Comparison of ENCODE assay signal across 11 cellular contexts in the genomic region with DNA sequence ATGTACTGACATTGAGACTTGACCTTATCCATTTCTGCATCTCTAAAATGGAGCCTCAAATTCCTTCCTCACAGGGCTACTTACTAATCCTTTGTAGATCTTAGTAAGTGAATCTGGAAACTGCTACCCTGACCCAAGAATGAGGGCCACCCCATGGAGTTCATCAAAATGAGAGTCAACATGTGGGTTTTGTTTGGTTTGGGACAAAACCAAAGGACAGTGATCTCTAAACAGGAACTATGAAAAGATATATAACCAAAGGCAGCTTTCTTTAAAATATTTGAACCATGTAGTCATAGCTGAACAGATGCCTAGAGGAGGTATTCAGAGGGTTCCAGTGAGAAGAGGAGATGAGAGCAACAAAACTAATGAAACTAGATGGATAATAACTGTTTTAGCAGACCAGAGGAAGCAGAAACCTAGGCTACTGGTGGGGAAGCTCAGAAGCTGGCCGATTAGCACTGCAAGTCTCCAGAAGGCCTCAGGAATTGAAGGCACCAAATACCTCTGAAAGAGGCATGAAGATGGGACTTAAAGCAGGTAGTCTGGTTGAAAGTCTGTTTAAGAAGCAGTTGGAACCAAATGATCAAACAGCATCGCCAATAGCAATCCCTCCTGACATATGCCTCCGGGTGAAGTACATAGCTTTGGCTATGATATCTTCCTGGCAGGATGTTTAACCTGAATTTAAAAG. TPM values are rescaled to one million over a fixed set of nuclear protein-coding genes. Genes with fewer than 3 reads are reported as not detected.
DNase-seq lines count a peak whose midpoint lies in the region; ATAC-seq, FAIRE-seq and TF ChIP-seq lines count a peak whose summit lies in the region.
"Had no signal": no experiment of that assay in that cellular context is flagged by ENCODE, and none has a peak within 500 bp of the region (broad histone marks: within the 10 kb centered on the region; RNA-seq: fewer than 3 reads in every experiment).

No MANE protein-coding gene starts in this region.

- peak overlapping the region; percentile 88 for H2BK5ac ChIP-seq in IMR-90 (ENCODE audit: low read depth, low read length, poor library complexity, severe bottlenecking)

- no peak overlapping the region for H3K4me3 Mint-ChIP-seq in endodermal cell
- H3K4me3 Mint-ChIP-seq: CD8-positive, alpha-beta memory T cell had no signal

- no peaks in the 10 kb centered on the region for H4K20me1 ChIP-seq in IMR-90 (ENCODE audit: insufficient read depth, low read length)
- H4K20me1 ChIP-seq in endothelial cell of umbilical vein (replicated peaks; ENCODE audit: control insufficient read depth, extremely low read depth, insufficient read depth, low read length) = no peaks in the 10 kb centered on the region

- peak overlapping the region; percentile 62 for H2AK9ac ChIP-seq in IMR-90 (replicated peaks; ENCODE audit: low read depth, low read length, poor library complexity)

- FAIRE-seq in endothelial cell of umbilical vein (lab: Jason Lieb, UNC) = no peak

- in situ Hi-C loops in IMR-90 (cut with MboI; ENCODE audit: low sequenced_read_pairs) = no loop called here

- dilution Hi-C loops in IMR-90 (cut with HindIII; ENCODE audit: low sequenced_read_pairs, unreplicated experiment) (no loop called here), endothelial cell of umbilical vein (cut with MboI; ENCODE audit: extremely low pct_ligation_motif_present, low sequenced_read_pairs) (no loop called here)

- H3K4me3 ChIP-seq in IMR-90 (ENCODE audit: insufficient read depth, low read depth, low read length) (no peak overlapping the region), endothelial cell of umbilical vein (replicated peaks in 1 of 3; ENCODE audit: insufficient read depth in 1 of 3, low read depth in 1 of 3, low read length in 3 of 3) (no peak overlapping the region), liver (ENCODE audit: low read depth in 1 of 3, low read length in 3 of 3) (no peak overlapping the region), left ventricle myocardium inferior (no peak overlapping the region), endodermal cell (ENCODE audit: low read length) (no peak overlapping the region)

- peak overlapping the region; percentile 91 for H3K18ac ChIP-seq in IMR-90 (ENCODE audit: low read depth, low read length)

- POLR2A ChIA-PET in IMR-90 (lab: Charles Lee; ENCODE audit: unreplicated experiment) = interaction anchor here (0.5 kb wide), 1 partner anchor 395 kb away, joined by 4 read pairs; no protein-coding TSS in a partner anchor
- POLR2A ChIA-PET in endothelial cell of umbilical vein (lab: Charles Lee) = no interaction called here

- H3K14ac ChIP-seq in IMR-90 (replicated peaks; ENCODE audit: low read depth, low read length) = peak overlapping the region; percentile 93

- peaks cover 19% of the 10 kb centered on the region for H3K4me1 ChIP-seq in IMR-90 (ENCODE audit: control insufficient read depth, insufficient read depth, low read length)
- peaks cover 10% of the 10 kb centered on the region for H3K4me1 ChIP-seq in endothelial cell of umbilical vein (ENCODE audit: control insufficient read depth, extremely low read depth, insufficient read depth, low read length)
- peaks cover 2 to 11% (median 7%) of the 10 kb centered on the region in 4 donors for H3K4me1 ChIP-seq in liver (ENCODE audit: control insufficient read depth in 4 of 4, insufficient read depth in 4 of 4, low read length in 3 of 4)
- H3K4me1 ChIP-seq in left ventricle myocardium inferior = no peaks in the 10 kb centered on the region
- H3K4me1 ChIP-seq in endodermal cell (ENCODE audit: control insufficient read depth, insufficient read depth, low read length) = no peaks in the 10 kb centered on the region

- WGBS in IMR-90 (ENCODE audit: extremely low coverage in 2 of 2, insufficient read length in 1 of 2), 2 experiments = 65% methylated on average over 1 of the region's 3 CpGs; no CpG with 5 or more reads in 1 of the 2 experiments
- WGBS in liver = 89% methylated on average over 3 of the region's 3 CpGs
- 90 to 91% methylated on average over 3 of the region's 3 CpGs for WGBS in endodermal cell (ENCODE audit: insufficient coverage in 1 of 2, insufficient read length in 1 of 2), 2 experiments

- H2AK5ac ChIP-seq in IMR-90 (ENCODE audit: low read depth, low read length) = peak overlapping the region; percentile 88

- peak; percentile 92 for ATAC-seq in IMR-90 (ENCODE audit: low read depth)

- H2AFZ ChIP-seq in IMR-90 (replicated peaks; ENCODE audit: low read length, poor library complexity) (peak overlapping the region; percentile 79), endothelial cell of umbilical vein (ENCODE audit: low read depth, low read length) (peak overlapping the region; percentile 20)

- H3K4me1 Mint-ChIP-seq in endodermal cell = no peaks in the 10 kb centered on the region

- no TSS peak for BruUV-seq in IMR-90 (replicated peaks; lab: Mats Ljungman, UMichigan)
- no TSS peak for BruUV-seq in endothelial cell of umbilical vein (replicated peaks; lab: Mats Ljungman, UMichigan)

- H3K27ac Mint-ChIP-seq in endodermal cell = no peak overlapping the region

- H3K9me3 Mint-ChIP-seq in endodermal cell = no peaks in the 10 kb centered on the region
- H3K9me3 Mint-ChIP-seq: CD8-positive, alpha-beta memory T cell had no signal

- H3K4ac ChIP-seq in IMR-90 (ENCODE audit: low read depth, low read length) = peak overlapping the region; percentile 92

- H2BK20ac ChIP-seq in IMR-90 (ENCODE audit: low read depth, low read length) = peak overlapping the region; percentile 99

- H3K36me3 ChIP-seq in IMR-90 (ENCODE audit: control insufficient read depth, insufficient read depth, low read length) (no peaks in the 10 kb centered on the region), endothelial cell of umbilical vein (ENCODE audit: control insufficient read depth in 2 of 2, extremely low read depth in 1 of 2, insufficient read depth in 2 of 2, low read length in 2 of 2) (no peaks in the 10 kb centered on the region), liver (ENCODE audit: control insufficient read depth in 4 of 4, insufficient read depth in 3 of 4, low read depth in 1 of 4, low read length in 3 of 4) (no peaks in the 10 kb centered on the region), left ventricle myocardium inferior (no peaks in the 10 kb centered on the region), endodermal cell (ENCODE audit: control insufficient read depth, insufficient read depth, low read length) (no peaks in the 10 kb centered on the region)

- H2BK15ac ChIP-seq in IMR-90 (ENCODE audit: low read depth, low read length) = peak overlapping the region; percentile 90

- no peaks in the 10 kb centered on the region for H3K79me2 ChIP-seq in endothelial cell of umbilical vein (ENCODE audit: control insufficient read depth, insufficient read depth, low read length)

- H3K27ac ChIP-seq in IMR-90 (ENCODE audit: insufficient read depth, low read length) = peak overlapping the region; percentile 77
- H3K27ac ChIP-seq in endothelial cell of umbilical vein (ENCODE audit: insufficient read depth, low read depth, low read length) = no peak overlapping the region
- no peak overlapping the region for H3K27ac ChIP-seq in liver (ENCODE audit: low read depth in 1 of 2, low read length in 2 of 2)
- no peak overlapping the region for H3K27ac ChIP-seq in left ventricle myocardium inferior (replicated peaks)
- no peak overlapping the region for H3K27ac ChIP-seq in endodermal cell (ENCODE audit: low read depth, low read length)

- peak overlapping the region; percentile 73 for H4K5ac ChIP-seq in IMR-90 (ENCODE audit: low read depth, low read length)

- TF ChIP-seq POLR2A in IMR-90 (IDR thresholded peaks at IDR 0.05; ENCODE audit: low read depth, low read length) (no peak), endothelial cell of umbilical vein (IDR thresholded peaks at IDR 0.05; ENCODE audit: low read depth, low read length) (no peak)

- TF ChIP-seq CTCF in AG09319 (IDR thresholded peaks at IDR 0.05; ENCODE audit: low read depth, low read length) (no peak), IMR-90 (conservative IDR thresholded peaks at IDR 0.05; ENCODE audit: low read depth, low read length) (no peak), endothelial cell of umbilical vein (IDR thresholded peaks at IDR 0.05; ENCODE audit: extremely low read depth in 1 of 2, insufficient read depth in 1 of 2, low read depth in 1 of 2, low read length in 2 of 2) (no peak), liver (IDR thresholded peaks at IDR 0.05; ENCODE audit: low read depth, low read length, missing input control) (no peak), left ventricle myocardium inferior (IDR thresholded peaks at IDR 0.05; ENCODE audit: borderline replicate concordance) (no peak), endodermal cell (conservative IDR thresholded peaks at IDR 0.05) (no peak)

- H3K23ac ChIP-seq in IMR-90 (ENCODE audit: low read depth, low read length) = peak overlapping the region; percentile 97

- TF ChIP-seq RAD21 in IMR-90 (IDR thresholded peaks at IDR 0.05; ENCODE audit: low read length) = no peak
- TF ChIP-seq RAD21 in liver (IDR thresholded peaks at IDR 0.05) = no peak

- H3K9ac ChIP-seq in IMR-90 (ENCODE audit: low read depth, low read length) (peak overlapping the region; percentile 28; the same call in 1 of the 2 replicates), endothelial cell of umbilical vein (replicated peaks; ENCODE audit: extremely low read depth, insufficient read depth, low read length) (no peak overlapping the region), liver (ENCODE audit: low read depth in 1 of 2, low read length in 2 of 2) (no peak overlapping the region), endodermal cell (ENCODE audit: extremely low read depth, low read length, poor library complexity, severe bottlenecking) (no peak overlapping the region)

- H3K9me3 ChIP-seq in IMR-90 (ENCODE audit: control insufficient read depth, insufficient read depth, low read length) = no peaks in the 10 kb centered on the region
- no peaks in the 10 kb centered on the region for H3K9me3 ChIP-seq in endothelial cell of umbilical vein (replicated peaks; ENCODE audit: control insufficient read depth, insufficient read depth, low read length)
- no peaks in the 10 kb centered on the region for H3K9me3 ChIP-seq in liver (ENCODE audit: control insufficient read depth in 4 of 4, low read length in 3 of 4)
- no peaks in the 10 kb centered on the region for H3K9me3 ChIP-seq in left ventricle myocardium inferior (replicated peaks)
- H3K9me3 ChIP-seq in endodermal cell (ENCODE audit: control insufficient read depth, low read length) = no peaks in the 10 kb centered on the region

- no peaks in the 10 kb centered on the region for H3K27me3 Mint-ChIP-seq in endodermal cell (ENCODE audit: insufficient read depth)
- H3K27me3 Mint-ChIP-seq: CD8-positive, alpha-beta memory T cell had no signal

- H3K4me2 ChIP-seq in IMR-90 (ENCODE audit: low read depth, low read length) (peak overlapping the region; percentile 75), endothelial cell of umbilical vein (ENCODE audit: insufficient read depth, low read length) (peak overlapping the region; percentile 15)

- no peaks in the 10 kb centered on the region for H3K27me3 ChIP-seq in IMR-90 (ENCODE audit: control insufficient read depth, insufficient read depth, low read length)
- no peaks in the 10 kb centered on the region for H3K27me3 ChIP-seq in endothelial cell of umbilical vein (ENCODE audit: control insufficient read depth in 2 of 2, insufficient read depth in 2 of 2, low read length in 2 of 2)
- no peaks in the 10 kb centered on the region for H3K27me3 ChIP-seq in liver (ENCODE audit: control insufficient read depth in 4 of 4, insufficient read depth in 4 of 4, low read length in 3 of 4)
- H3K27me3 ChIP-seq in left ventricle myocardium inferior (ENCODE audit: low read depth) = no peaks in the 10 kb centered on the region
- no peaks in the 10 kb centered on the region for H3K27me3 ChIP-seq in endodermal cell (ENCODE audit: control insufficient read depth, insufficient read depth, low read length, poor library complexity, severe bottlenecking)

- peak overlapping the region; percentile 96 for H4K91ac ChIP-seq in IMR-90 (ENCODE audit: insufficient read depth, low read depth, low read length)

- CTCF ChIA-PET in IMR-90 (lab: Yijun Ruan, JAX) (interaction anchor here (0.7 to 1.5 kb wide), 2 partner anchors 193 to 1624 kb away, joined by 3 to 4 read pairs; no protein-coding TSS in a partner anchor), endothelial cell of umbilical vein (lab: Charles Lee) (no interaction called here)

- H3K36me3 Mint-ChIP-seq in endodermal cell (ENCODE audit: low read depth) = peaks cover 10% of the 10 kb centered on the region

- H3K9me1 ChIP-seq in IMR-90 (ENCODE audit: insufficient read depth, low read length) (peaks cover 13% of the 10 kb centered on the region), endothelial cell of umbilical vein (replicated peaks; ENCODE audit: control insufficient read depth, extremely low read depth, insufficient read depth, low read length) (no peaks in the 10 kb centered on the region)

- DNase-seq in AG09319 (ENCODE audit: extremely low read depth, low read depth) = peak; percentile 77
- DNase-seq in IMR-90 = peak; percentile 99
- DNase-seq in endothelial cell of umbilical vein (ENCODE audit: low read depth, low spot score) = peak; percentile 41
- no peak for DNase-seq in left ventricle myocardium inferior
- no peak for DNase-seq in endodermal cell
- no peak for DNase-seq in anterior cingulate cortex (lab: John Stamatoyannopoulos, UW)
- no peak for DNase-seq in T-helper 9 cell
- DNase-seq: aorta; CD8-positive, alpha-beta memory T cell; midbrain had no signal

- peak overlapping the region; percentile 50 to 94 for H4K8ac ChIP-seq in IMR-90 (ENCODE audit: low read depth in 2 of 2, low read length in 2 of 2)

- intact Hi-C loops in IMR-90 (cut with micrococcal nuclease) = no loop called here
- intact Hi-C loops in endothelial cell of umbilical vein (cut with micrococcal nuclease) = no loop called here
- intact Hi-C loops in left ventricle myocardium inferior (cut with micrococcal nuclease) = no loop called here

- peak overlapping the region; percentile 98 for H2BK120ac ChIP-seq in IMR-90 (ENCODE audit: low read depth, low read length)

- H3K56ac ChIP-seq in IMR-90 (ENCODE audit: extremely low read depth, insufficient read depth, low read length) = peak overlapping the region; percentile 94

- peaks cover 0 to 9% of the 10 kb centered on the region in 2 experiments; a peak in 1 of 4 replicates for H3K79me1 ChIP-seq in IMR-90 (ENCODE audit: low read depth in 1 of 2, low read length in 2 of 2)

RNA-seq across cellular contexts. Expression of a gene that starts 45.8 kb away (rescaled TPM):
- total RNA-seq in IMR-90 (2012; rRNA removed) (64.7 and 114 TPM in 2 replicates), endothelial cell of umbilical vein (35.0 and 66.3 TPM in 2 replicates), liver (10 to 100 TPM; 24.1 to 40.0 TPM), left ventricle myocardium inferior (9.7 TPM), endodermal cell (100 to 1,000 TPM in 1 of 2 donors, 10 to 100 TPM in 1; 66.7 to 111 TPM)
- polyA plus RNA-seq in IMR-90 (2012; rRNA removed) (65.0 and 87.9 TPM in 2 replicates), endothelial cell of umbilical vein (39.4 and 55.2 TPM in 2 replicates), liver (10 to 100 TPM; 10.4 to 17.1 TPM)
- 36.1 and 51.5 TPM in 2 replicates for polyA plus RNA-seq in IMR-90 (2012; cell fraction: cytosol; rRNA removed)
- 11.2 and 23.1 TPM in 2 replicates for polyA plus RNA-seq in IMR-90 (2012; cell fraction: nucleus; rRNA removed; ENCODE audit: low replicate concordance)
- 90.7 and 101 TPM in 2 replicates for polyA plus RNA-seq in endothelial cell of umbilical vein (2011; cell fraction: cytosol; rRNA removed)
- polyA plus RNA-seq in endothelial cell of umbilical vein (2011; cell fraction: nucleus; rRNA removed) = 40.3 and 46.2 TPM in 2 replicates
- 30.2 and 59.4 TPM in 2 replicates for polyA plus RNA-seq in endothelial cell of umbilical vein (2012)
- polyA minus RNA-seq in endothelial cell of umbilical vein = 46.0 and 60.6 TPM in 2 replicates
- polyA minus RNA-seq in endothelial cell of umbilical vein (2011; cell fraction: cytosol; rRNA and poly(A)+ RNA removed) = 39.2 TPM
- polyA minus RNA-seq in endothelial cell of umbilical vein (2011; cell fraction: nucleus; rRNA and poly(A)+ RNA removed) = 12.9 and 19.8 TPM in 2 replicates
- 61.2 TPM for polyA plus RNA-seq in endodermal cell (2013, experiment 1 of 2)
- polyA plus RNA-seq in endodermal cell (2013, experiment 2 of 2) = 53.7 TPM

RNA-seq across cellular contexts. Expression of a gene that starts 51.0 kb away (rescaled TPM):
- total RNA-seq in IMR-90 (2012; rRNA removed) = not detected in 2 replicates
- polyA plus RNA-seq in IMR-90 (2012; rRNA removed) = not detected in 2 replicates
- polyA plus RNA-seq in IMR-90 (2012; cell fraction: cytosol; rRNA removed) = not detected in 2 replicates
- polyA plus RNA-seq in IMR-90 (2012; cell fraction: nucleus; rRNA removed; ENCODE audit: low replicate concordance) = not detected in 2 replicates
- total RNA-seq in endothelial cell of umbilical vein = not detected in 2 replicates
- not detected in 2 replicates for polyA plus RNA-seq in endothelial cell of umbilical vein
- polyA plus RNA-seq in endothelial cell of umbilical vein (2011; cell fraction: cytosol; rRNA removed) = not detected in 2 replicates
- not detected in 2 replicates for polyA plus RNA-seq in endothelial cell of umbilical vein (2011; cell fraction: nucleus; rRNA removed)
- polyA plus RNA-seq in endothelial cell of umbilical vein (2012) = not detected in 2 replicates
- not detected in 2 replicates for polyA minus RNA-seq in endothelial cell of umbilical vein
- polyA minus RNA-seq in endothelial cell of umbilical vein (2011; cell fraction: cytosol; rRNA and poly(A)+ RNA removed) = not detected
- polyA minus RNA-seq in endothelial cell of umbilical vein (2011; cell fraction: nucleus; rRNA and poly(A)+ RNA removed) = not detected in 2 replicates
- not detected for total RNA-seq in liver
- polyA plus RNA-seq in liver = under 1 TPM in 1 of 2 donors, not detected in 1; 0.05 TPM
- total RNA-seq in left ventricle myocardium inferior = not detected
- not detected for total RNA-seq in endodermal cell
- 9.9 TPM for polyA plus RNA-seq in endodermal cell (2013, experiment 1 of 2)
- 10.4 TPM for polyA plus RNA-seq in endodermal cell (2013, experiment 2 of 2)
- total RNA-seq: aorta; CD8-positive, alpha-beta memory T cell had no signal
- polyA plus RNA-seq: aorta; CD8-positive, alpha-beta memory T cell had no signal

Comparison
In these comparisons a context has a peak if more than half of its experiments do, and no peak if none do; other contexts are left out.
1. DNase-seq: peak in AG09319 (single experiment), IMR-90 (single experiment) and endothelial cell of umbilical vein (single experiment); none in left ventricle myocardium inferior (single experiment), endodermal cell (single experiment), anterior cingulate cortex (0 of 58) and T-helper 9 cell (single experiment).